20 cellular contexts compared by ENCODE assay signal in genomic region chr20:49388790-49389189, GRCh38.
"Had no signal": no experiment of that assay in that cellular context is flagged by ENCODE, and none has a peak within 500 bp of the region (broad histone marks: within the 10 kb centered on the region; RNA-seq: fewer than 3 reads in every experiment).

No MANE protein-coding gene starts in this region.

- ATAC-seq: activated CD8-positive, alpha-beta memory T cell treated with anti-CD3 and anti-CD28 coated beads, Interleukin-2, amount 10 ng/mL, durations not matched to agents 7 days and 5 days; mucosa of descending colon; naive thymus-derived CD8-positive, alpha-beta T cell; stimulated activated naive CD8-positive, alpha-beta T cell treated with anti-CD3 and anti-CD28 coated beads, Interleukin-15, amount 100 ng/mL, for 72 hours had no signal

- H3K4me3 Mint-ChIP-seq: activated B cell treated with CpG ODN at 0.5 μM for 24 hours; activated CD4-positive, alpha-beta memory T cell treated with anti-CD3 and anti-CD28 coated beads, Interleukin-2, amount 10 ng/mL, durations not matched to agents 7 days and 5 days; activated CD8-positive, alpha-beta memory T cell treated with anti-CD3 and anti-CD28 coated beads, Interleukin-2, amount 10 ng/mL, durations not matched to agents 7 days and 5 days; activated naive CD8-positive, alpha-beta T cell; brain; endodermal cell; memory B cell; naive thymus-derived CD8-positive, alpha-beta T cell; stimulated activated naive CD8-positive, alpha-beta T cell treated with anti-CD3 and anti-CD28 coated beads, Interleukin-15, amount 100 ng/mL, for 72 hours; T-helper 2 cell treated with Interferon-gamma antibody and Interleukin-4, amounts not matched to agents 5 μg/mL and 100 μg/mL, for 36 hours had no signal

- H3K9me3 Mint-ChIP-seq: activated B cell treated with CpG ODN at 0.5 μM for 24 hours; activated CD4-positive, alpha-beta memory T cell treated with anti-CD3 and anti-CD28 coated beads, Interleukin-2, amount 10 ng/mL, durations not matched to agents 7 days and 5 days; endodermal cell; naive thymus-derived CD8-positive, alpha-beta T cell; T-helper 2 cell treated with Interferon-gamma antibody and Interleukin-4, amounts not matched to agents 5 μg/mL and 100 μg/mL, for 36 hours had no signal

- H3K27me3 ChIP-seq: colonic mucosa, right atrium auricular region, upper lobe of left lung had no signal

- H3K36me3 Mint-ChIP-seq: activated CD8-positive, alpha-beta memory T cell treated with anti-CD3 and anti-CD28 coated beads, Interleukin-2, amount 10 ng/mL, durations not matched to agents 7 days and 5 days; activated naive CD8-positive, alpha-beta T cell; brain; memory B cell; naive thymus-derived CD8-positive, alpha-beta T cell had no signal

- DNase-seq: activated B cell treated with CpG ODN at 0.5 μM for 24 hours; activated CD4-positive, alpha-beta memory T cell treated with anti-CD3 and anti-CD28 coated beads, Interleukin-2, amount 10 ng/mL, durations not matched to agents 7 days and 5 days; activated CD4-positive, alpha-beta T cell treated with anti-CD3 and anti-CD28 coated beads for 4 hours; activated CD8-positive, alpha-beta memory T cell treated with anti-CD3 and anti-CD28 coated beads, Interleukin-2, amount 10 ng/mL, durations not matched to agents 7 days and 5 days; caudate nucleus; colonic mucosa; endodermal cell; mucosa of descending colon; naive thymus-derived CD8-positive, alpha-beta T cell; stimulated activated CD4-positive, alpha-beta T cell treated with anti-CD3 and anti-CD28 coated beads, Interleukin-4, amount 100 ng/mL, for 1 hour; stimulated activated naive CD8-positive, alpha-beta T cell treated with anti-CD3 and anti-CD28 coated beads, Interleukin-15, amount 100 ng/mL, for 72 hours; upper lobe of left lung had no signal

- H3K4me3 ChIP-seq: colonic mucosa, mucosa of descending colon, prostate gland, right atrium auricular region, smooth muscle cell, upper lobe of left lung had no signal

- H3K36me3 ChIP-seq: colonic mucosa, prostate gland, right atrium auricular region, upper lobe of left lung had no signal

- H3K4me1 Mint-ChIP-seq: activated B cell treated with CpG ODN at 0.5 μM for 24 hours; activated CD4-positive, alpha-beta memory T cell treated with anti-CD3 and anti-CD28 coated beads, Interleukin-2, amount 10 ng/mL, durations not matched to agents 7 days and 5 days; activated CD8-positive, alpha-beta memory T cell treated with anti-CD3 and anti-CD28 coated beads, Interleukin-2, amount 10 ng/mL, durations not matched to agents 7 days and 5 days; endodermal cell had no signal

- H3K9me3 ChIP-seq: colonic mucosa, mucosa of descending colon, prostate gland, right atrium auricular region, upper lobe of left lung had no signal

- H3K27ac ChIP-seq: colonic mucosa, epithelial cell of prostate, prostate gland, right atrium auricular region, upper lobe of left lung had no signal

- H3K27ac Mint-ChIP-seq: activated B cell treated with CpG ODN at 0.5 μM for 24 hours; activated CD4-positive, alpha-beta memory T cell treated with anti-CD3 and anti-CD28 coated beads, Interleukin-2, amount 10 ng/mL, durations not matched to agents 7 days and 5 days; activated CD8-positive, alpha-beta memory T cell treated with anti-CD3 and anti-CD28 coated beads, Interleukin-2, amount 10 ng/mL, durations not matched to agents 7 days and 5 days; activated naive CD8-positive, alpha-beta T cell; endodermal cell; memory B cell; naive thymus-derived CD8-positive, alpha-beta T cell; stimulated activated naive CD8-positive, alpha-beta T cell treated with anti-CD3 and anti-CD28 coated beads, Interleukin-15, amount 100 ng/mL, for 72 hours had no signal

- H3K4me1 ChIP-seq: colonic mucosa, prostate gland, upper lobe of left lung had no signal
